27 cellular contexts compared by ENCODE assay signal in the genomic region with DNA sequence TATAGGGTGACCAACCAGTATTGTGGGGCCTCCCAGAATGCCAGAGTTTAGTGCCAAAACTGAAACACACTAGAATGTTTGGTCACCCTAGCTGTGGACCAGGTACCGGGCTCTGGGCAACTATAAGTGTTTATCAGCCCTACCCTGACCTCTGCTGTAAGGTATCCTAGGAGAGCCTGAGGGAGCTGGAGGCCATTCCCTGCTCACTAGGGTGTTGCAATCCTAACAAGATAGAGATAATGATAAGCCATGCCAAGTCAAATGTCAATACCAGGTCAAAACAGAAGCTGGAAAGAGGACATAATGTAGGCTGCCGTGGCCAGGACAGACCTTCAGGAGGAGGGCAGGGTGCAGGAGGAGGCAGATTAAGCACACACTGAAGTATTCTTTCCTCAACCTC.
"Had no signal": no experiment of that assay in that cellular context is flagged by ENCODE, and none has a peak within 500 bp of the region (broad histone marks: within the 10 kb centered on the region; RNA-seq: fewer than 3 reads in every experiment).

No MANE protein-coding gene starts in this region.

- H3K36me3 ChIP-seq: ascending aorta, brain microvascular endothelial cell, heart left ventricle, left ventricle myocardium inferior, ovary, sigmoid colon, thoracic aorta had no signal

- DNase-seq: activated CD4-positive, alpha-beta memory T cell treated with anti-CD3 and anti-CD28 coated beads for 36 hours; activated CD4-positive, alpha-beta T cell treated with anti-CD3 and anti-CD28 coated beads, Interleukin-2, amount 10 ng/mL, durations not matched to agents 24 days and 14 days; activated CD4-positive, CD25-positive, alpha-beta regulatory T cell treated with anti-CD3 and anti-CD28 coated beads, Interleukin-2, amount 50 U/mL, for 72 hours; activated CD8-positive, alpha-beta memory T cell treated with anti-CD3 and anti-CD28 coated beads, Interleukin-2, amount 50 U/mL, for 4 hours; activated effector memory CD4-positive, alpha-beta T cell treated with anti-CD3 and anti-CD28 coated beads, Interleukin-2, amount 50 U/mL, for 16 hours; activated naive CD4-positive, alpha-beta T cell treated with anti-CD3 and anti-CD28 coated beads for 36 hours; activated naive CD8-positive, alpha-beta T cell treated with anti-CD3 and anti-CD28 coated beads, Interleukin-2, amount 10 ng/mL, durations not matched to agents 7 days and 5 days; activated T-cell treated with anti-CD3 and anti-CD28 coated beads, Interleukin-2, amount 50 U/mL, for 1 hour; brain microvascular endothelial cell; caudate nucleus; foreskin fibroblast; heart left ventricle; left ventricle myocardium inferior; naive B cell; ovary; retina; sigmoid colon; small intestine; stimulated activated naive CD8-positive, alpha-beta T cell treated with anti-CD3 and anti-CD28 coated beads, Interleukin-15, Interleukin-2, amounts not matched to agents 100 U/mL and 50 U/mL, for 24 hours; T-helper 17 cell; T1000 had no signal

- H3K4me3 ChIP-seq: ascending aorta, heart left ventricle, left ventricle myocardium inferior, ovary, sigmoid colon, thoracic aorta had no signal

- H3K36me3 Mint-ChIP-seq: activated CD4-positive, alpha-beta memory T cell treated with anti-CD3 and anti-CD28 coated beads for 36 hours; activated naive CD8-positive, alpha-beta T cell treated with anti-CD3 and anti-CD28 coated beads, Interleukin-2, amount 10 ng/mL, durations not matched to agents 7 days and 5 days; naive B cell; type B pancreatic cell had no signal

- H3K27me3 ChIP-seq: ascending aorta, brain microvascular endothelial cell, heart left ventricle, ovary, sigmoid colon had no signal

- H3K4me1 ChIP-seq: left ventricle myocardium inferior had no signal

- H3K4me3 Mint-ChIP-seq: activated CD4-positive, alpha-beta memory T cell treated with anti-CD3 and anti-CD28 coated beads for 36 hours; activated CD4-positive, alpha-beta T cell treated with anti-CD3 and anti-CD28 coated beads, Interleukin-2, amount 10 ng/mL, durations not matched to agents 24 days and 14 days; activated naive CD4-positive, alpha-beta T cell treated with anti-CD3 and anti-CD28 coated beads for 36 hours; activated naive CD8-positive, alpha-beta T cell treated with anti-CD3 and anti-CD28 coated beads, Interleukin-2, amount 10 ng/mL, durations not matched to agents 7 days and 5 days; activated T-helper 1 cell treated with anti-CD3 and anti-CD28 coated beads, Interleukin-12 subunit alpha, Interleukin-12 subunit beta, Interleukin-2, Interleukin-4 antibody, amounts not matched to agents 30 ng/mL and 10 ng/mL and 1 ng/mL, durations not matched to agents 14 hours and 24 hours and 36 hours; naive B cell; T-helper 17 cell; type B pancreatic cell had no signal

- H3K9me3 ChIP-seq: ascending aorta, heart left ventricle, left ventricle myocardium inferior, ovary, sigmoid colon, thoracic aorta had no signal

- H3K9me3 Mint-ChIP-seq: activated CD4-positive, alpha-beta memory T cell treated with anti-CD3 and anti-CD28 coated beads for 36 hours; activated CD4-positive, alpha-beta T cell treated with anti-CD3 and anti-CD28 coated beads, Interleukin-2, amount 10 ng/mL, durations not matched to agents 24 days and 14 days; activated naive CD4-positive, alpha-beta T cell treated with anti-CD3 and anti-CD28 coated beads for 36 hours; activated naive CD8-positive, alpha-beta T cell treated with anti-CD3 and anti-CD28 coated beads, Interleukin-2, amount 10 ng/mL, durations not matched to agents 7 days and 5 days; activated T-helper 1 cell treated with anti-CD3 and anti-CD28 coated beads, Interleukin-12 subunit alpha, Interleukin-12 subunit beta, Interleukin-2, Interleukin-4 antibody, amounts not matched to agents 30 ng/mL and 10 ng/mL and 1 ng/mL, durations not matched to agents 14 hours and 24 hours and 36 hours; naive B cell; type B pancreatic cell had no signal

- H3K27me3 Mint-ChIP-seq: activated CD4-positive, alpha-beta memory T cell treated with anti-CD3 and anti-CD28 coated beads for 36 hours; activated CD4-positive, alpha-beta T cell treated with anti-CD3 and anti-CD28 coated beads, Interleukin-2, amount 10 ng/mL, durations not matched to agents 24 days and 14 days; T-helper 17 cell; type B pancreatic cell had no signal

- H3K4me1 Mint-ChIP-seq: activated CD4-positive, alpha-beta T cell treated with anti-CD3 and anti-CD28 coated beads, Interleukin-2, amount 10 ng/mL, durations not matched to agents 24 days and 14 days; activated naive CD8-positive, alpha-beta T cell treated with anti-CD3 and anti-CD28 coated beads, Interleukin-2, amount 10 ng/mL, durations not matched to agents 7 days and 5 days; naive B cell; T-helper 17 cell had no signal

- H3K27ac Mint-ChIP-seq: activated CD4-positive, alpha-beta memory T cell treated with anti-CD3 and anti-CD28 coated beads for 36 hours; activated CD4-positive, alpha-beta T cell treated with anti-CD3 and anti-CD28 coated beads, Interleukin-2, amount 10 ng/mL, durations not matched to agents 24 days and 14 days; activated naive CD4-positive, alpha-beta T cell treated with anti-CD3 and anti-CD28 coated beads for 36 hours; activated naive CD8-positive, alpha-beta T cell treated with anti-CD3 and anti-CD28 coated beads, Interleukin-2, amount 10 ng/mL, durations not matched to agents 7 days and 5 days; activated T-helper 1 cell treated with anti-CD3 and anti-CD28 coated beads, Interleukin-12 subunit alpha, Interleukin-12 subunit beta, Interleukin-2, Interleukin-4 antibody, amounts not matched to agents 30 ng/mL and 10 ng/mL and 1 ng/mL, durations not matched to agents 14 hours and 24 hours and 36 hours; progenitor cell of endocrine pancreas; T-helper 17 cell; type B pancreatic cell had no signal

- ATAC-seq: esophagus mucosa; heart left ventricle; stimulated activated naive CD8-positive, alpha-beta T cell treated with anti-CD3 and anti-CD28 coated beads, Interleukin-15, Interleukin-2, amounts not matched to agents 100 U/mL and 50 U/mL, for 24 hours; T-helper 17 cell had no signal

- H3K27ac ChIP-seq: ascending aorta, brain microvascular endothelial cell, heart left ventricle, left ventricle myocardium inferior, ovary, sigmoid colon, thoracic aorta had no signal
